Comparison of ENCODE assay signal across 23 cellular contexts in genomic region chr14:38243696-38244250, GRCh38. TPM values are rescaled to one million over a fixed set of nuclear protein-coding genes. Genes with fewer than 3 reads are reported as not detected.
"Had no signal": no experiment of that assay in that cellular context is flagged by ENCODE, and none has a peak within 500 bp of the region (broad histone marks: within the 10 kb centered on the region; RNA-seq: fewer than 3 reads in every experiment).

No MANE protein-coding gene starts in this region.

- H3K36me3 Mint-ChIP-seq: activated CD4-positive, alpha-beta memory T cell treated with anti-CD3 and anti-CD28 coated beads for 36 hours; activated naive CD4-positive, alpha-beta T cell treated with anti-CD3 and anti-CD28 coated beads, Interleukin-2, amount 10 ng/mL, durations not matched to agents 7 days and 5 days; activated naive CD8-positive, alpha-beta T cell treated with anti-CD3 and anti-CD28 coated beads for 36 hours had no signal

- H3K4me1 Mint-ChIP-seq: activated CD4-positive, alpha-beta T cell treated with anti-CD3 and anti-CD28 coated beads, Interleukin-2, amount 10 ng/mL, durations not matched to agents 7 days and 5 days; activated naive CD4-positive, alpha-beta T cell treated with anti-CD3 and anti-CD28 coated beads, Interleukin-2, amount 10 ng/mL, durations not matched to agents 7 days and 5 days; activated naive CD8-positive, alpha-beta T cell treated with anti-CD3 and anti-CD28 coated beads for 36 hours; activated T-helper 17 cell treated with anti-CD3 and anti-CD28 coated beads, Interleukin-2, amount 50 U/mL, for 72 hours had no signal

- H3K27me3 ChIP-seq: colonic mucosa had no signal

- H3K4me3 ChIP-seq: colonic mucosa, SK-N-MC had no signal

- ATAC-seq: activated T-helper 17 cell treated with anti-CD3 and anti-CD28 coated beads, Interleukin-2, amount 50 U/mL, for 72 hours had no signal

- H3K27ac Mint-ChIP-seq: activated CD4-positive, alpha-beta memory T cell treated with anti-CD3 and anti-CD28 coated beads for 36 hours; activated CD4-positive, alpha-beta T cell treated with anti-CD3 and anti-CD28 coated beads, Interleukin-2, amount 10 ng/mL, durations not matched to agents 7 days and 5 days; activated naive CD4-positive, alpha-beta T cell treated with anti-CD3 and anti-CD28 coated beads, Interleukin-2, amount 10 ng/mL, durations not matched to agents 7 days and 5 days; activated naive CD8-positive, alpha-beta T cell treated with anti-CD3 and anti-CD28 coated beads for 36 hours; activated T-helper 17 cell treated with anti-CD3 and anti-CD28 coated beads, Interleukin-2, amount 50 U/mL, for 72 hours had no signal

- H3K27ac ChIP-seq: colonic mucosa, SK-N-MC had no signal

- H3K4me1 ChIP-seq: colonic mucosa had no signal

- H3K27me3 Mint-ChIP-seq: activated naive CD4-positive, alpha-beta T cell treated with anti-CD3 and anti-CD28 coated beads, Interleukin-2, amount 10 ng/mL, durations not matched to agents 7 days and 5 days had no signal

- H3K4me3 Mint-ChIP-seq: activated CD4-positive, alpha-beta memory T cell treated with anti-CD3 and anti-CD28 coated beads for 36 hours; activated CD4-positive, alpha-beta T cell treated with anti-CD3 and anti-CD28 coated beads, Interleukin-2, amount 10 ng/mL, durations not matched to agents 7 days and 5 days; activated naive CD4-positive, alpha-beta T cell treated with anti-CD3 and anti-CD28 coated beads, Interleukin-2, amount 10 ng/mL, durations not matched to agents 7 days and 5 days; activated naive CD8-positive, alpha-beta T cell treated with anti-CD3 and anti-CD28 coated beads for 36 hours; activated T-helper 17 cell treated with anti-CD3 and anti-CD28 coated beads, Interleukin-2, amount 50 U/mL, for 72 hours had no signal

- H3K9me3 Mint-ChIP-seq: activated CD4-positive, alpha-beta memory T cell treated with anti-CD3 and anti-CD28 coated beads for 36 hours; activated CD4-positive, alpha-beta T cell treated with anti-CD3 and anti-CD28 coated beads, Interleukin-2, amount 10 ng/mL, durations not matched to agents 7 days and 5 days; activated naive CD4-positive, alpha-beta T cell treated with anti-CD3 and anti-CD28 coated beads, Interleukin-2, amount 10 ng/mL, durations not matched to agents 7 days and 5 days; activated naive CD8-positive, alpha-beta T cell treated with anti-CD3 and anti-CD28 coated beads for 36 hours had no signal

- H3K36me3 ChIP-seq: colonic mucosa had no signal

- H3K9me3 ChIP-seq: colonic mucosa had no signal

- DNase-seq: activated CD4-positive, alpha-beta memory T cell treated with anti-CD3 and anti-CD28 coated beads for 36 hours; activated CD4-positive, alpha-beta T cell treated with anti-CD3 and anti-CD28 coated beads, Interleukin-2, amount 10 ng/mL, durations not matched to agents 7 days and 5 days; activated CD4-positive, CD25-positive, alpha-beta regulatory T cell; activated gamma-delta T cell treated with Interleukin-2 at 50 U/mL for 16 hours; activated naive CD4-positive, alpha-beta T cell treated with anti-CD3 and anti-CD28 coated beads, Interleukin-2, amount 10 ng/mL, durations not matched to agents 7 days and 5 days; activated naive CD8-positive, alpha-beta T cell treated with anti-CD3 and anti-CD28 coated beads for 36 hours; activated T-cell treated with anti-CD3 and anti-CD28 coated beads for 4 hours; activated T-cell treated with anti-CD3 and anti-CD28 coated beads, Interleukin-2, amount 50 U/mL, for 48 hours; colonic mucosa; NCI-H1048; NCI-H146; NCI-H187 treated with DMSO at 0.1 percent for 48 hours; NCI-H2081 treated with DMSO at 0.1 percent for 48 hours; NCI-H446; NCI-H524; T-helper 1 cell had no signal

RNA-seq across cellular contexts. Expression of gene CLEC14A, which starts 12.1 kb away (rescaled TPM):
- total RNA-seq: activated CD4-positive, alpha-beta memory T cell treated with anti-CD3 and anti-CD28 coated beads for 36 hours; activated CD4-positive, alpha-beta T cell treated with anti-CD3 and anti-CD28 coated beads, Interleukin-2, amount 10 ng/mL, durations not matched to agents 7 days and 5 days; activated CD8-positive, alpha-beta memory T cell treated with anti-CD3 and anti-CD28 coated beads for 36 hours; activated naive CD8-positive, alpha-beta T cell treated with anti-CD3 and anti-CD28 coated beads for 36 hours; activated T-helper 17 cell treated with anti-CD3 and anti-CD28 coated beads, Interleukin-2, amount 50 U/mL, for 72 hours; LHCN-M2; MCF 10A; RPMI7951; T-helper 2 cell treated with Interferon-gamma antibody and Interleukin-4, amounts not matched to agents 100 ng/mL and 5 ng/mL, for 36 hours had no signal

RNA-seq across cellular contexts. Expression of gene SSTR1, which starts 36.1 kb away (rescaled TPM):
- total RNA-seq: activated CD4-positive, alpha-beta memory T cell treated with anti-CD3 and anti-CD28 coated beads for 36 hours; activated CD4-positive, alpha-beta T cell treated with anti-CD3 and anti-CD28 coated beads, Interleukin-2, amount 10 ng/mL, durations not matched to agents 7 days and 5 days; activated CD8-positive, alpha-beta memory T cell treated with anti-CD3 and anti-CD28 coated beads for 36 hours; activated naive CD8-positive, alpha-beta T cell treated with anti-CD3 and anti-CD28 coated beads for 36 hours; activated T-helper 17 cell treated with anti-CD3 and anti-CD28 coated beads, Interleukin-2, amount 50 U/mL, for 72 hours; T-helper 2 cell treated with Interferon-gamma antibody and Interleukin-4, amounts not matched to agents 100 ng/mL and 5 ng/mL, for 36 hours had no signal
